ENCODE assay signal across 14 cellular contexts in the genomic region with DNA sequence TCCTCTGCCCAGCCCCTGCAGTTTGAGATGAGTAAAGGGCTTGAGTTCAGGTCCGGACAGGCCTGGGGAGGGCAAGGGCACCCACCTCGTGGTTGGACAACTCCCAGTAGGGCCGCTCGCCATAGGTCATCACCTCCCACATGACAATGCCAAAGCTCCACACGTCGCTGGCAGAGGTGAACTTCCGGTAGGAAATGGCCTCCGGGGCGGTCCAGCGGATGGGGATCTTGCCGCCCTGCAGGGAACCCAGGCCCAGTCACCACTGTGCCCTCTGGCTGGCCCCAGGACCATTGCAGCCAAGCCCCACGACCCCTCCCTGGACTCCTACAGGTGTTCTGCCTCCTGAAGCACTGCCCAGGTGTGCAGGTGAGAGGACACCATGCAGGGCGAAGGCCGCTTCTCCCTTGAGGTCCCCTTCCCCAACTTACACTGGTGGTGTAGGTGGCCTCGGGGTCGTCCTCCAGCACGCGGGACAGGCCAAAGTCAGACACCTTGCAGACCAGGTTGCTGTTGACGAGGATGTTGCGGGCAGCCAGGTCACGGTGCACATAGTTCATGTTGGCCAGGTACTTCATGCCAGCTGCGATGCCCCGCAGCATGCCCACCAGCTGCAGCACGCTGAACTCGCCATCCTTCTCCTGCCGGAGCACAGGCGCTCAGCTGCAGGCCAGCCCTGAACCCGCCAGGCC. TPM values are rescaled to one million over a fixed set of nuclear protein-coding genes. Genes with fewer than 3 reads are reported as not detected.
DNase-seq lines count a peak whose midpoint lies in the region; ATAC-seq and TF ChIP-seq lines count a peak whose summit lies in the region.
"Had no signal": no experiment of that assay in that cellular context is flagged by ENCODE, and none has a peak within 500 bp of the region (broad histone marks: within the 10 kb centered on the region; RNA-seq: fewer than 3 reads in every experiment).

No MANE protein-coding gene starts in this region.

- peaks cover 0 to 4% of the 10 kb centered on the region in 2 donors for H3K4me1 Mint-ChIP-seq in natural killer cell treated with Interleukin-12 subunit alpha and Interleukin-12 subunit beta and Interleukin-15 and Interleukin-18, amount 100 ng/mL, for 72 hours (ENCODE audit: low read depth in 2 of 2)
- H3K4me1 Mint-ChIP-seq in activated CD4-positive, alpha-beta memory T cell treated with anti-CD3 and anti-CD28 coated beads for 36 hours (ENCODE audit: low read depth): no peaks in the 10 kb centered on the region
- H3K4me1 Mint-ChIP-seq: IgD-negative memory B cell had no signal

- H3K27me3 Mint-ChIP-seq in natural killer cell treated with Interleukin-12 subunit alpha and Interleukin-12 subunit beta and Interleukin-15 and Interleukin-18, amount 100 ng/mL, for 72 hours: peaks cover 0 to 12% of the 10 kb centered on the region in 2 donors
- H3K27me3 Mint-ChIP-seq in activated CD4-positive, alpha-beta memory T cell treated with anti-CD3 and anti-CD28 coated beads for 36 hours: no peaks in the 10 kb centered on the region
- H3K27me3 Mint-ChIP-seq: CD4-positive, alpha-beta T cell had no signal

- no peak for DNase-seq in Panc1 (ENCODE audit: low read depth, low spot score)
- peak; percentile 26 to 71 for DNase-seq in lung microvascular endothelial cell (ENCODE audit: low read depth in 2 of 2)
- DNase-seq in natural killer cell treated with Interleukin-12 subunit alpha and Interleukin-12 subunit beta and Interleukin-15 and Interleukin-18, amount 100 ng/mL, for 72 hours (ENCODE audit: low spot score): no peak
- DNase-seq in activated CD4-positive, alpha-beta memory T cell treated with anti-CD3 and anti-CD28 coated beads for 36 hours: no peak
- DNase-seq: AML-193; Caco-2; CD4-positive, alpha-beta T cell; GM23248 had no signal

- H3K27me3 ChIP-seq in Panc1 (ENCODE audit: control insufficient read depth, insufficient read depth, low read length): no peaks in the 10 kb centered on the region

- POLR2A ChIA-PET in HEK293 (lab: Yijun Ruan, JAX): interaction anchor here (0.7 kb wide), 1 partner anchor 122 kb away, joined by 3 read pairs; no protein-coding TSS in a partner anchor
- POLR2A ChIA-PET in Panc1 (lab: Charles Lee): no interaction called here
- POLR2A ChIA-PET in activated CD4-positive, alpha-beta memory T cell treated with anti-CD3 and anti-CD28 coated beads for 36 hours (lab: Charles Lee): no interaction called here

- intact Hi-C loops in Panc1 (cut with micrococcal nuclease; ENCODE audit: unreplicated experiment): no loop called here
- intact Hi-C loops in activated CD4-positive, alpha-beta memory T cell treated with anti-CD3 and anti-CD28 coated beads for 36 hours (cut with micrococcal nuclease): no loop called here

- CTCF ChIA-PET in HEK293 (lab: Yijun Ruan, JAX): interaction anchor here (0.5 to 1.0 kb wide), 3 partner anchors 24 to 90 kb away, joined by 3 read pairs; a partner anchor contains a TSS
- CTCF ChIA-PET in Panc1 (lab: Charles Lee): no interaction called here
- CTCF ChIA-PET in activated CD4-positive, alpha-beta memory T cell treated with anti-CD3 and anti-CD28 coated beads for 36 hours (lab: Charles Lee): interaction anchor here (2.0 kb wide), 1 partner anchor 49 kb away, joined by 10 read pairs; no protein-coding TSS in a partner anchor

- no peaks in the 10 kb centered on the region for H3K4me1 ChIP-seq in HEK293 (ENCODE audit: control insufficient read depth, insufficient read depth, low read length)
- peaks cover 81% of the 10 kb centered on the region for H3K4me1 ChIP-seq in Panc1 (ENCODE audit: control insufficient read depth, insufficient read depth, low read length)
- H3K4me1 ChIP-seq: Caco-2, HAP-1 had no signal

- no TSS peak for BruUV-seq in Panc1 (replicated peaks; lab: Mats Ljungman, UMichigan)

- H3K27ac Mint-ChIP-seq in natural killer cell treated with Interleukin-12 subunit alpha and Interleukin-12 subunit beta and Interleukin-15 and Interleukin-18, amount 100 ng/mL, for 72 hours: no peak overlapping the region
- H3K27ac Mint-ChIP-seq in activated CD4-positive, alpha-beta memory T cell treated with anti-CD3 and anti-CD28 coated beads for 36 hours: no peak overlapping the region
- H3K27ac Mint-ChIP-seq: CD4-positive, alpha-beta T cell; IgD-negative memory B cell had no signal

- H3K9me3 Mint-ChIP-seq in natural killer cell treated with Interleukin-12 subunit alpha and Interleukin-12 subunit beta and Interleukin-15 and Interleukin-18, amount 100 ng/mL, for 72 hours: no peaks in the 10 kb centered on the region
- no peaks in the 10 kb centered on the region for H3K9me3 Mint-ChIP-seq in activated CD4-positive, alpha-beta memory T cell treated with anti-CD3 and anti-CD28 coated beads for 36 hours
- H3K9me3 Mint-ChIP-seq: CD4-positive, alpha-beta T cell; IgD-negative memory B cell had no signal

- H3K9me3 ChIP-seq in HEK293 (ENCODE audit: control insufficient read depth, insufficient read depth, low read depth, low read length) (no peaks in the 10 kb centered on the region), Panc1 (ENCODE audit: control insufficient read depth, insufficient read depth, low read depth, low read length) (no peaks in the 10 kb centered on the region)
- H3K9me3 ChIP-seq: Caco-2, HAP-1 had no signal

- ATAC-seq in Panc1 (0 out of 2 replicates have a peak, but pooled peaks have one; percentile 1), esophagus mucosa (peak; percentile 1), HG03354 (IDR thresholded peaks at IDR 0.05; ENCODE audit: poor library complexity, severe bottlenecking, unreplicated experiment) (no peak)
- no peak for ATAC-seq in natural killer cell treated with Interleukin-12 subunit alpha and Interleukin-12 subunit beta and Interleukin-15 and Interleukin-18, amount 100 ng/mL, for 72 hours

- H3K4me3 Mint-ChIP-seq in natural killer cell treated with Interleukin-12 subunit alpha and Interleukin-12 subunit beta and Interleukin-15 and Interleukin-18, amount 100 ng/mL, for 72 hours: no peak overlapping the region
- H3K4me3 Mint-ChIP-seq in activated CD4-positive, alpha-beta memory T cell treated with anti-CD3 and anti-CD28 coated beads for 36 hours: no peak overlapping the region
- H3K4me3 Mint-ChIP-seq: CD4-positive, alpha-beta T cell; IgD-negative memory B cell had no signal

- H3K27ac ChIP-seq in HEK293 (ENCODE audit: extremely low read depth, low read depth, low read length) (no peak overlapping the region), Panc1 (ENCODE audit: low read length) (peak overlapping the region; percentile 57; the same call in 1 of the 2 replicates)
- H3K27ac ChIP-seq: C4-2B, GM23248 had no signal

- H3K36me3 ChIP-seq in HEK293 (ENCODE audit: control insufficient read depth in 2 of 2, insufficient read depth in 1 of 2, low read length in 2 of 2) (peaks cover 7 to 93% of the 10 kb centered on the region in 2 experiments; a peak in 2 of 3 replicates), Panc1 (ENCODE audit: control insufficient read depth, insufficient read depth, low read length) (peaks cover 15% of the 10 kb centered on the region; the same call in 1 of the 2 replicates)

- H3K36me3 Mint-ChIP-seq in natural killer cell treated with Interleukin-12 subunit alpha and Interleukin-12 subunit beta and Interleukin-15 and Interleukin-18, amount 100 ng/mL, for 72 hours: no peaks in the 10 kb centered on the region
- H3K36me3 Mint-ChIP-seq in activated CD4-positive, alpha-beta memory T cell treated with anti-CD3 and anti-CD28 coated beads for 36 hours: no peaks in the 10 kb centered on the region

- H3K4me3 ChIP-seq in HEK293 (ENCODE audit: low read depth, low read length) (no peak overlapping the region), Panc1 (ENCODE audit: low read depth in 2 of 2, low read length in 2 of 2) (no peak overlapping the region)
- H3K4me3 ChIP-seq: GM23248, HAP-1 had no signal

- in situ Hi-C loops in Panc1 (cut with HindIII; ENCODE audit: low pct_unique_long_range_greater_than_20kb, low sequenced_read_pairs): no loop called here

- TF ChIP-seq CTCF in HEK293 (tag by site-specific recombination; IDR thresholded peaks at IDR 0.05) (no peak), Panc1 (IDR thresholded peaks at IDR 0.05) (no peak)

TF ChIP-seq in HEK293, 187 proteins besides CTCF, POLR2A, EP300 and RAD21:
- peak; percentile 41; the same call in 1 of the 2 replicates for TF ChIP-seq SCRT2 (tag by site-specific recombination; IDR thresholded peaks at IDR 0.05)
- no peak for TF ChIP-seq ZNF701 (tag by site-specific recombination; IDR thresholded peaks at IDR 0.05)
- TF ChIP-seq, protein P1, sequence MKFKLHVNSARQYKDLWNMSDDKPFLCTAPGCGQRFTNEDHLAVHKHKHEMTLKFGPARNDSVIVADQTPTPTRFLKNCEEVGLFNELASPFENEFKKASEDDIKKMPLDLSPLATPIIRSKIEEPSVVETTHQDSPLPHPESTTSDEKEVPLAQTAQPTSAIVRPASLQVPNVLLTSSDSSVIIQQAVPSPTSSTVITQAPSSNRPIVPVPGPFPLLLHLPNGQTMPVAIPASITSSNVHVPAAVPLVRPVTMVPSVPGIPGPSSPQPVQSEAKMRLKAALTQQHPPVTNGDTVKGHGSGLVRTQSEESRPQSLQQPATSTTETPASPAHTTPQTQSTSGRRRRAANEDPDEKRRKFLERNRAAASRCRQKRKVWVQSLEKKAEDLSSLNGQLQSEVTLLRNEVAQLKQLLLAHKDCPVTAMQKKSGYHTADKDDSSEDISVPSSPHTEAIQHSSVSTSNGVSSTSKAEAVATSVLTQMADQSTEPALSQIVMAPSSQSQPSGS (tag by site-specific recombination; IDR thresholded peaks at IDR 0.05; ENCODE audit: low read depth): no peak
- TF ChIP-seq ZXDB (tag by site-specific recombination; IDR thresholded peaks at IDR 0.05): no peak
TF ChIP-seq in HEK293: peak in this region for 1.

RNA-seq across cellular contexts. Expression of a gene that starts 24.1 kb away (rescaled TPM):
- total RNA-seq in Panc1 (2021; ENCODE audit: unreplicated experiment) (263 TPM), esophagus mucosa (146 TPM), lung microvascular endothelial cell (68.6 and 122 TPM in 2 replicates)
- polyA plus RNA-seq in Panc1 (2012; ENCODE audit: insufficient read length): 254 TPM
- not detected for total RNA-seq in natural killer cell treated with Interleukin-12 subunit alpha and Interleukin-12 subunit beta and Interleukin-15 and Interleukin-18, amount 100 ng/mL, for 72 hours
- under 1 TPM; 0.22 to 0.33 TPM for total RNA-seq in activated CD4-positive, alpha-beta memory T cell treated with anti-CD3 and anti-CD28 coated beads for 36 hours
- polyA plus RNA-seq: IgD-negative memory B cell had no signal

RNA-seq across cellular contexts. Expression of a gene that starts 58.3 kb away (rescaled TPM):
- total RNA-seq in Panc1 (2021; ENCODE audit: unreplicated experiment) (3.4 TPM), esophagus mucosa (0.80 TPM), lung microvascular endothelial cell (0.22 TPM in 1 of 2 replicates, not detected in the other)
- polyA plus RNA-seq in Panc1 (2012; ENCODE audit: insufficient read length): 6.9 TPM
- not detected for total RNA-seq in natural killer cell treated with Interleukin-12 subunit alpha and Interleukin-12 subunit beta and Interleukin-15 and Interleukin-18, amount 100 ng/mL, for 72 hours
- under 1 TPM in 1 of 2 experiments, not detected in 1; 0.33 TPM for total RNA-seq in activated CD4-positive, alpha-beta memory T cell treated with anti-CD3 and anti-CD28 coated beads for 36 hours
- total RNA-seq: CD4-positive, alpha-beta T cell had no signal
- polyA plus RNA-seq: IgD-negative memory B cell had no signal

Comparison
In these comparisons a context has a peak if more than half of its experiments do, and no peak if none do; other contexts are left out.
1. ATAC-seq: peak in Panc1 (single experiment) and esophagus mucosa (single experiment); none in natural killer cell treated with Interleukin-12 subunit alpha and Interleukin-12 subunit beta and Interleukin-15 and Interleukin-18, amount 100 ng/mL, for 72 hours (0 of 2) and HG03354 (single experiment).
2. DNase-seq: peak in lung microvascular endothelial cell (2 of 2); none in Panc1 (single experiment), natural killer cell treated with Interleukin-12 subunit alpha and Interleukin-12 subunit beta and Interleukin-15 and Interleukin-18, amount 100 ng/mL, for 72 hours (single experiment) and activated CD4-positive, alpha-beta memory T cell treated with anti-CD3 and anti-CD28 coated beads for 36 hours (single experiment).
3. RNA of a gene that starts 24.1 kb away (total RNA-seq): 263 TPM in Panc1 (single experiment), 146 TPM in esophagus mucosa (single experiment) and 68.6 to 122 TPM in lung microvascular endothelial cell; 0.22 to 0.33 TPM in activated CD4-positive, alpha-beta memory T cell treated with anti-CD3 and anti-CD28 coated beads for 36 hours and not detected in natural killer cell treated with Interleukin-12 subunit alpha and Interleukin-12 subunit beta and Interleukin-15 and Interleukin-18, amount 100 ng/mL, for 72 hours; every median in the first group is over 10 times any median in the second.